ENCODE assay signal across 21 cellular contexts in the genomic region with DNA sequence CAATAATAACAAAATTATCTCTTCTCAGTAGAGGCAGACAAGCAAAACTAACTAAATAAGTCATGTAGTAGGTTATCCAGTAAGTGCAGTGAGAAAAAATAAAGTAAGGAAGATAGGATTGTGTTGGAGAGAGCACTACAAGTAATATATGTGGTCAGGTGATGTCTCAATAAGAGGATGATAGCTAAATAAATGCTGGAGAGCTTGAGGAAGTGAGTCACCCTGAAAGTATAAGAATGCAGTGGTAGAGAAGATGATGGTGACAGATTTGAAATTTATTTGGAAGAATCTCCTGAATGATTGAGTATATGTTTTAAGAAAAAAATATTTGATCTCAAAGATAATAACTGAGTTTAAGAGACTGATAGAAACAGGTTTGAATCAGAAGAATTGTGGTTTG.
"Had no signal": no experiment of that assay in that cellular context is flagged by ENCODE, and none has a peak within 500 bp of the region (broad histone marks: within the 10 kb centered on the region; RNA-seq: fewer than 3 reads in every experiment).

No MANE protein-coding gene starts in this region.

- DNase-seq: activated CD4-positive, alpha-beta T cell treated with anti-CD3 and anti-CD28 coated beads for 4 hours; activated CD4-positive, alpha-beta T cell treated with anti-CD3 and anti-CD28 coated beads, Interleukin-2, amount 50 U/mL, for 48 hours; activated CD4-positive, CD25-positive, alpha-beta regulatory T cell; activated naive CD4-positive, alpha-beta T cell treated with Interleukin-2 at 50 U/mL for 16 hours; activated naive CD8-positive, alpha-beta T cell treated with anti-CD3 and anti-CD28 coated beads for 36 hours; activated T-cell treated with anti-CD3 and anti-CD28 coated beads, Interleukin-2, amount 50 U/mL, for 48 hours; effector memory CD4-positive, alpha-beta T cell; heart left ventricle; islet precursor cell; left cardiac atrium; mucosa of descending colon; occipital lobe; right lobe of liver; stimulated activated CD4-positive, alpha-beta T cell treated with anti-CD3 and anti-CD28 coated beads, Interleukin-2, amount 100 ng/mL, for 24 hours; stimulated activated naive CD8-positive, alpha-beta T cell treated with anti-CD3 and anti-CD28 coated beads, Interleukin-15, amount 100 ng/mL, for 72 hours had no signal

- H3K4me1 ChIP-seq: esophagus muscularis mucosa, gastroesophageal sphincter, heart left ventricle, right lobe of liver, tibial nerve had no signal

- H3K27me3 ChIP-seq: esophagus muscularis mucosa, gastroesophageal sphincter, heart left ventricle, right lobe of liver, tibial nerve had no signal

- ATAC-seq: gastroesophageal sphincter; heart left ventricle; left cardiac atrium; mucosa of descending colon; right lobe of liver; stimulated activated effector memory CD8-positive, alpha-beta T cell treated with anti-CD3 and anti-CD28 coated beads, Interleukin-12 subunit alpha, Interleukin-12 subunit beta, amount 100 ng/mL, for 72 hours; stimulated activated naive CD8-positive, alpha-beta T cell treated with anti-CD3 and anti-CD28 coated beads, Interleukin-15, amount 100 ng/mL, for 72 hours had no signal

- FAIRE-seq: astrocyte had no signal

- H3K27ac ChIP-seq: esophagus muscularis mucosa, gastroesophageal sphincter, heart left ventricle, right lobe of liver, skin epidermis, tibial nerve had no signal

- H3K9me3 ChIP-seq: esophagus muscularis mucosa, gastroesophageal sphincter, right lobe of liver, tibial nerve had no signal

- H3K4me3 ChIP-seq: esophagus muscularis mucosa, gastroesophageal sphincter, heart left ventricle, mucosa of descending colon, right lobe of liver, skin epidermis, tibial nerve had no signal

- H3K36me3 ChIP-seq: esophagus muscularis mucosa, gastroesophageal sphincter, heart left ventricle, right lobe of liver, tibial nerve had no signal
